In the genomic region with DNA sequence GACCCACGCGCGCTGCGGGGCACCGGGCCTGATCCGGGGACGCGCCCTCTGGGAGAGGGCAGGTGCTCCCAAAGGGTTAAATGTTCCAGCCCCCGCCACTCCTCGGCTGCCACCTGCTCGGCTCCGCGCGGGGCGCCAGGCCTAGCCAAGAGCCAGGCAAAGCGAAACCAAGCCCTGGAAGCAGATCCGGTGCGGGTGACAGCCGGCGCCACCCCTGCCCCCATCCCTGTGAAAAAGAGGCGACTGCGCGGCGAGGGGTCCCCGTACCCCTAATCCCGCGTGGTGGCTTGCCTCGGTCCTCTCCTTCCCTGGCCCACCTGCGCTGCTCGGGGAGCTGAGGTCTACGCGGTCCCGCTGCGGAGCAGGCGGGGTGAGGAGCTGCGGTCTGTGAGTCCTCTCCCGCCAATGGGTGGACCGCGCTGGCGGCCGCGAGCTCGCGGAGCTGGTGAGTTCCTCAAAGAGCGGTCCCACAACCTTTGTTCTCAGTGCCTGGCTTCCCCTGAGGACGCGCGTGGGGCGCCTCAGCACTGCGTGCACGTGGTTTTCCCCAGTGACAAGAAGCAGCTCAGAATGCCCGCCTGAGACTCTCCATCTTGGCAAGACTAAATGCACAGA, we compare ENCODE assay signal across 9 cellular contexts. TPM values are rescaled to one million over a fixed set of nuclear protein-coding genes. Genes with fewer than 3 reads are reported as not detected.
DNase-seq lines count a peak whose midpoint lies in the region; FAIRE-seq and TF ChIP-seq lines count a peak whose summit lies in the region.
"Had no signal": no experiment of that assay in that cellular context is flagged by ENCODE, and none has a peak within 500 bp of the region (broad histone marks: within the 10 kb centered on the region; RNA-seq: fewer than 3 reads in every experiment).

Gene ME3, minus strand, starts transcription at position 610 of the 615 bp plus-strand sequence.

- H3K9me1 ChIP-seq in keratinocyte (ENCODE audit: control insufficient read depth, extremely low read depth, insufficient read depth, low read length), result no peaks in the 10 kb centered on the region

- no peaks in the 10 kb centered on the region for H3K9me3 ChIP-seq in keratinocyte (ENCODE audit: control insufficient read depth, low read depth, low read length)

- no peaks in the 10 kb centered on the region for H3K27me3 ChIP-seq in keratinocyte (ENCODE audit: control insufficient read depth, extremely low read depth, insufficient read depth, low read length)

- peak within 1 kb of the TSS; percentile 93 for H3K4me2 ChIP-seq in keratinocyte (ENCODE audit: control insufficient read depth, extremely low read depth, insufficient read depth, low read depth, low read length)

- H2AFZ ChIP-seq in keratinocyte (ENCODE audit: control insufficient read depth, low read length), result peak within 1 kb of the TSS; percentile 70

- H3K4me3 ChIP-seq in NB4 (ENCODE audit: low read depth, low read length), result peak within 1 kb of the TSS; percentile 22
- peak within 1 kb of the TSS; percentile 36 to 66 (median 56) for H3K4me3 ChIP-seq in keratinocyte (ENCODE audit: control insufficient read depth in 2 of 3, extremely low read depth in 1 of 3, insufficient read depth in 2 of 3, low read depth in 1 of 3, low read length in 3 of 3)
- peak within 1 kb of the TSS; percentile 53 to 75 (median 63) for H3K4me3 ChIP-seq in skin epidermis

- H3K4me1 ChIP-seq in keratinocyte (ENCODE audit: control insufficient read depth, extremely low read depth, insufficient read depth, low read length), result peaks cover 12% of the 10 kb centered on the region

- peak within 1 kb of the TSS; percentile 34 for H3K27ac ChIP-seq in keratinocyte (ENCODE audit: control insufficient read depth, insufficient read depth, low read length)
- H3K27ac ChIP-seq in skin epidermis, result peak within 1 kb of the TSS; percentile 70 to 96 (median 83)

- no peaks in the 10 kb centered on the region for H3K79me2 ChIP-seq in keratinocyte (ENCODE audit: control insufficient read depth, insufficient read depth, low read length)

- no peak for TF ChIP-seq CTCF in NB4 (IDR thresholded peaks at IDR 0.05; ENCODE audit: low read depth, low read length)
- TF ChIP-seq CTCF in keratinocyte (optimal IDR thresholded peaks at IDR 0.05 in 1 of 3, IDR thresholded peaks at IDR 0.05 in 1 of 3, conservative IDR thresholded peaks at IDR 0.05 in 1 of 3; ENCODE audit: extremely low read depth in 1 of 3, insufficient read depth in 2 of 3, low read length in 3 of 3), result no peak

- H3K36me3 ChIP-seq in keratinocyte (ENCODE audit: control insufficient read depth in 2 of 2, extremely low read depth in 1 of 2, insufficient read depth in 2 of 2, low read length in 2 of 2), result no peaks in the 10 kb centered on the region

- no peak for FAIRE-seq in keratinocyte (lab: Jason Lieb, UNC)
- FAIRE-seq: G401.6 had no signal

- peak within 1 kb of the TSS; percentile 67 for H3K9ac ChIP-seq in keratinocyte (ENCODE audit: control insufficient read depth, extremely low read depth, insufficient read depth, low read length)

- no peaks in the 10 kb centered on the region for H4K20me1 ChIP-seq in keratinocyte (ENCODE audit: control insufficient read depth, extremely low read depth, insufficient read depth, low read length)

- DNase-seq in NCI-H2081 (lab: John Stamatoyannopoulos, UW), result peak; percentile 59 to 76
- no peak for DNase-seq in NCI-H2081 treated with DMSO at 0.1 percent for 48 hours (lab: John Stamatoyannopoulos, UW)
- peak; percentile 46 for DNase-seq in NB4 (ENCODE audit: low read depth)
- peak; percentile 9 for DNase-seq in activated CD4-positive, CD25-positive, alpha-beta regulatory T cell treated with anti-CD3 and anti-CD28 coated beads, Interleukin-2, amount 50 U/mL, for 16 hours (ENCODE audit: low read depth, low spot score)
- peak; percentile 66 for DNase-seq in cerebellar cortex (ENCODE audit: low spot score)
- DNase-seq in keratinocyte (ENCODE audit: low read depth, low spot score), result no peak
- DNase-seq in GOT3 (lab: John Stamatoyannopoulos, UW), result no peak

- TF ChIP-seq POLR2A in NB4 (IDR thresholded peaks at IDR 0.05; ENCODE audit: extremely low read depth, insufficient read length), result no peak

- dilution Hi-C loops in keratinocyte (cut with MboI; ENCODE audit: extremely low pct_ligation_motif_present, low sequenced_read_pairs), result no loop called here

RNA-seq across cellular contexts. Expression of gene ME3, which starts in this region (rescaled TPM):
- 1.0 to 1.6 TPM (median 1.1 TPM) in 3 replicates for polyA plus RNA-seq in keratinocyte
- polyA plus RNA-seq in keratinocyte (2011; ENCODE audit: low read depth), result 0.39 TPM
- 0.52 and 1.6 TPM in 2 replicates for polyA plus RNA-seq in keratinocyte (2011; cell fraction: cytosol; rRNA removed)
- 2.4 and 2.5 TPM in 2 replicates for polyA plus RNA-seq in keratinocyte (2011; cell fraction: nucleus; rRNA removed)
- polyA plus RNA-seq in keratinocyte (2012; ENCODE audit: low replicate concordance), result 0.85 and 1.3 TPM in 2 replicates
- polyA minus RNA-seq in keratinocyte, result 1.6 to 7.9 TPM (median 4.8 TPM) in 3 replicates
- 1.2 TPM for polyA minus RNA-seq in keratinocyte (2011; cell fraction: cytosol; rRNA and poly(A)+ RNA removed)
- polyA minus RNA-seq in keratinocyte (2011; cell fraction: nucleus; rRNA and poly(A)+ RNA removed), result 2.8 and 4.0 TPM in 2 replicates

Comparison
In these comparisons a context has a peak if more than half of its experiments do, and no peak if none do; other contexts are left out.
1. DNase-seq: peak in NCI-H2081 (2 of 2), NB4 (single experiment), activated CD4-positive, CD25-positive, alpha-beta regulatory T cell treated with anti-CD3 and anti-CD28 coated beads, Interleukin-2, amount 50 U/mL, for 16 hours (single experiment) and cerebellar cortex (single experiment); none in NCI-H2081 treated with DMSO at 0.1 percent for 48 hours (single experiment), keratinocyte (single experiment) and GOT3 (single experiment).
2. Peak in every context shown above with its lines, with median percentiles within 50 percentile points of each other: H3K4me3 ChIP-seq.